In the genomic region with DNA sequence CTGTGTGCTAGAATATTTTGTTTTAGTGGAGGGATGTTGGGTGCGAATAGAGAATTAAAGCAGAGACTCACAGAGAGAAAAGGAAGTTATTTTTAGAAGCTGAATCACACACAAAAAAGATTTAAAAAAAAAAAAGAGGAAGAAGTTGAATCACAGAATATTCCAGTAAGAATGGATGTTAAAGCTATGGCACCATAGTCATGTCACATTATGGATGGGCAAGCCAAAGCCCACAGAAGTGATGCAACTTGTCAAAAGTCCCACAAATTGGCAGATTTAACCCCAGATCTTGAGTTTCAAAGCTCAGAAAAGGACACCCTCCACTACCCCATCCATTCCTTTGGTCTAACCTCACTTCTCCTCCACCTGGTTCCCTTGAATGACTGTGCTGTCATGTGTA, we compare ENCODE assay signal across 26 cellular contexts.
A peak's percentile ranks its signal among the peaks of the same experiment; 100 is the strongest.
DNase-seq lines count a peak whose midpoint lies in the region; ATAC-seq and TF ChIP-seq lines count a peak whose summit lies in the region.
"Had no signal": no experiment of that assay in that cellular context is flagged by ENCODE, and none has a peak within 500 bp of the region (broad histone marks: within the 10 kb centered on the region; RNA-seq: fewer than 3 reads in every experiment).

No MANE protein-coding gene starts in this region.

- H3K4me3 ChIP-seq in fibroblast of mammary gland (ENCODE audit: control insufficient read depth, low read depth, low read length) = no peak overlapping the region
- H3K4me3 ChIP-seq in thoracic aorta = no peak overlapping the region
- H3K4me3 ChIP-seq in coronary artery = no peak overlapping the region
- H3K4me3 ChIP-seq: gastroesophageal sphincter, transverse colon had no signal

- peaks cover 9 to 28% of the 10 kb centered on the region in 2 donors for H3K4me1 ChIP-seq in thoracic aorta (ENCODE audit: control insufficient read depth in 1 of 2, low read depth in 2 of 2)
- H3K4me1 ChIP-seq: transverse colon had no signal

- no peaks in the 10 kb centered on the region for H3K27me3 ChIP-seq in thoracic aorta (replicated peaks; ENCODE audit: insufficient read depth)
- H3K27me3 ChIP-seq: gastroesophageal sphincter, transverse colon had no signal

- H3K9me3 ChIP-seq in thoracic aorta = no peaks in the 10 kb centered on the region
- H3K9me3 ChIP-seq: gastroesophageal sphincter, transverse colon had no signal

- peak; percentile 16 for DNase-seq in SKM-1 treated with dmso at 0.1 percent for 144 hours (lab: John Stamatoyannopoulos, UW; ENCODE audit: unreplicated experiment)
- no peak for DNase-seq in SKM-1 (lab: John Stamatoyannopoulos, UW; ENCODE audit: unreplicated experiment)
- DNase-seq in NOMO-1 treated with dmso at 0.1 percent for 144 hours (lab: John Stamatoyannopoulos, UW; ENCODE audit: unreplicated experiment) = peak; percentile 57
- DNase-seq in fibroblast of mammary gland (ENCODE audit: low read depth) = peak; percentile 24
- no peak for DNase-seq in thoracic aorta (ENCODE audit: low spot score)
- DNase-seq in Ammon's horn (ENCODE audit: low spot score) = no peak
- DNase-seq in coronary artery (ENCODE audit: low spot score) = no peak
- no peak for DNase-seq in DMS53 (lab: John Stamatoyannopoulos, UW)
- DNase-seq: activated CD4-positive, alpha-beta T cell treated with anti-CD3 and anti-CD28 coated beads, Interleukin-2, amount 10 ng/mL, durations not matched to agents 24 days and 14 days; activated CD8-positive, alpha-beta memory T cell treated with anti-CD3 and anti-CD28 coated beads, Interleukin-2, amount 10 ng/mL, durations not matched to agents 7 days and 5 days; activated naive CD4-positive, alpha-beta T cell treated with anti-CD3 and anti-CD28 coated beads, Interleukin-2, amount 50 U/mL, for 16 hours; aorta; COR-L47; kidney; mammary epithelial cell; NCI-H1694 treated with DMSO at 0.1 percent for 48 hours; occipital lobe; PC-3; SHP77; stimulated activated CD4-positive, alpha-beta T cell treated with anti-CD3 and anti-CD28 coated beads, Interleukin-4, amount 100 ng/mL, for 24 hours; stimulated activated naive CD8-positive, alpha-beta T cell treated with anti-CD3 and anti-CD28 coated beads, Interleukin-15, Interleukin-2, amounts not matched to agents 100 U/mL and 50 U/mL, for 24 hours; T-helper 1 cell; transverse colon had no signal

- TF ChIP-seq CTCF in fibroblast of mammary gland (conservative IDR thresholded peaks at IDR 0.05; ENCODE audit: control insufficient read depth, insufficient read depth, low read depth, low read length) (no peak), thoracic aorta (IDR thresholded peaks at IDR 0.05) (no peak), coronary artery (IDR thresholded peaks at IDR 0.05) (no peak)

- H3K27ac ChIP-seq in thoracic aorta (peak overlapping the region; percentile 41 to 58), coronary artery (peak overlapping the region in 1 of 2 donors; percentile 56)
- H3K27ac ChIP-seq: 22Rv1, epithelial cell of prostate, transverse colon had no signal

- H3K36me3 ChIP-seq in thoracic aorta = peaks cover 19% of the 10 kb centered on the region

- ATAC-seq in thoracic aorta (ENCODE audit: insufficient number of reproducible peaks, low FRiP score, low read depth) = no peak
- ATAC-seq: activated CD8-positive, alpha-beta memory T cell treated with anti-CD3 and anti-CD28 coated beads, Interleukin-2, amount 10 ng/mL, durations not matched to agents 7 days and 5 days; gastroesophageal sphincter; PC-3; stimulated activated naive CD8-positive, alpha-beta T cell treated with anti-CD3 and anti-CD28 coated beads, Interleukin-15, Interleukin-2, amounts not matched to agents 100 U/mL and 50 U/mL, for 24 hours had no signal

Comparison
In these comparisons a context has a peak if more than half of its experiments do, and no peak if none do; other contexts are left out.
1. DNase-seq: peak in SKM-1 treated with dmso at 0.1 percent for 144 hours (single experiment), NOMO-1 treated with dmso at 0.1 percent for 144 hours (single experiment) and fibroblast of mammary gland (single experiment); none in SKM-1 (single experiment), thoracic aorta (single experiment), Ammon's horn (single experiment), coronary artery (single experiment) and DMS53 (single experiment).